In genomic region chr22:18994056-18994455, GRCh38 we compare ENCODE assay signal across 25 cellular contexts. TPM values are rescaled to one million over a fixed set of nuclear protein-coding genes. Genes with fewer than 3 reads are reported as not detected.
"Had no signal": no experiment of that assay in that cellular context is flagged by ENCODE, and none has a peak within 500 bp of the region (broad histone marks: within the 10 kb centered on the region; RNA-seq: fewer than 3 reads in every experiment).

No MANE protein-coding gene starts in this region.

- H3K4me1 ChIP-seq: suprapubic skin, transverse colon had no signal

- H3K4me1 Mint-ChIP-seq: immature natural killer cell; nephron; stimulated activated naive CD8-positive, alpha-beta T cell treated with anti-CD3 and anti-CD28 coated beads, Interleukin-15, amount 100 ng/mL, for 72 hours had no signal

- H3K4me3 ChIP-seq: ovary, suprapubic skin, transverse colon had no signal

- H3K27ac ChIP-seq: ovary, suprapubic skin, transverse colon had no signal

- ATAC-seq: effector memory CD8-positive, alpha-beta T cell; naive thymus-derived CD4-positive, alpha-beta T cell; stimulated activated naive CD8-positive, alpha-beta T cell treated with anti-CD3 and anti-CD28 coated beads, Interleukin-15, amount 100 ng/mL, for 72 hours had no signal

- H3K27me3 ChIP-seq: ovary had no signal

- H3K36me3 Mint-ChIP-seq: immature natural killer cell; naive thymus-derived CD4-positive, alpha-beta T cell had no signal

- H3K4me3 Mint-ChIP-seq: effector memory CD8-positive, alpha-beta T cell; immature natural killer cell; naive thymus-derived CD4-positive, alpha-beta T cell; nephron; stimulated activated naive CD8-positive, alpha-beta T cell treated with anti-CD3 and anti-CD28 coated beads, Interleukin-15, amount 100 ng/mL, for 72 hours had no signal

- H3K27ac Mint-ChIP-seq: effector memory CD8-positive, alpha-beta T cell; immature natural killer cell; naive thymus-derived CD4-positive, alpha-beta T cell; stimulated activated naive CD8-positive, alpha-beta T cell treated with anti-CD3 and anti-CD28 coated beads, Interleukin-15, amount 100 ng/mL, for 72 hours had no signal

- H3K9me3 Mint-ChIP-seq: effector memory CD8-positive, alpha-beta T cell; immature natural killer cell; naive thymus-derived CD4-positive, alpha-beta T cell; nephron; stimulated activated naive CD8-positive, alpha-beta T cell treated with anti-CD3 and anti-CD28 coated beads, Interleukin-15, amount 100 ng/mL, for 72 hours had no signal

- H3K9me3 ChIP-seq: suprapubic skin, transverse colon had no signal

- FAIRE-seq: endometrium, frontal cortex, small intestine had no signal

- DNase-seq: cortex of kidney; effector memory CD8-positive, alpha-beta T cell; hypothalamus; immature natural killer cell; kidney glomerular epithelial cell; mesenchymal stem cell; naive thymus-derived CD4-positive, alpha-beta T cell; occipital lobe; ovary; posterior cingulate gyrus; retina; small intestine; stimulated activated CD4-positive, alpha-beta T cell treated with anti-CD3 and anti-CD28 coated beads, Interleukin-15, amount 100 ng/mL, for 24 hours; stimulated activated CD4-positive, alpha-beta T cell treated with anti-CD3 and anti-CD28 coated beads, Interleukin-2, amount 100 ng/mL, for 48 hours; stimulated activated naive CD4-positive, alpha-beta T cell; stimulated activated naive CD8-positive, alpha-beta T cell treated with anti-CD3 and anti-CD28 coated beads, Interleukin-15, amount 100 ng/mL, for 72 hours; transverse colon had no signal

- H3K36me3 ChIP-seq: ovary, suprapubic skin, transverse colon had no signal

RNA-seq across cellular contexts. Expression of gene PRODH, which starts 58.0 kb away (rescaled TPM):
- total RNA-seq: dermis microvascular lymphatic vessel endothelial cell, fibroblast of villous mesenchyme, lung microvascular endothelial cell, pulmonary artery endothelial cell had no signal
- polyA plus RNA-seq: immature natural killer cell had no signal
